In genomic region chr2:223956267-223956666, GRCh38 we compare ENCODE assay signal across 8 cellular contexts. TPM values are rescaled to one million over a fixed set of nuclear protein-coding genes. Genes with fewer than 3 reads are reported as not detected.
DNase-seq lines count a peak whose midpoint lies in the region; ATAC-seq, FAIRE-seq and TF ChIP-seq lines count a peak whose summit lies in the region.

No MANE protein-coding gene starts in this region.

- H3K9me3 Mint-ChIP-seq in neural progenitor cell, result no peaks in the 10 kb centered on the region

- no peak overlapping the region for H2AFZ ChIP-seq in neural progenitor cell (replicated peaks)

- H3K9ac ChIP-seq in adipocyte (ENCODE audit: low read length) (peak overlapping the region; percentile 97), neural progenitor cell (no peak overlapping the region)

- peak overlapping the region; percentile 86; the same call in 1 of the 2 replicates for H3K4me3 ChIP-seq in DOHH2 (ENCODE audit: low read length)
- peak overlapping the region; percentile 93 for H3K4me3 ChIP-seq in adipocyte (ENCODE audit: low read length)
- H3K4me3 ChIP-seq in neural progenitor cell, result no peak overlapping the region

- H3K79me2 ChIP-seq in DOHH2 (ENCODE audit: control insufficient read depth, low read length), result peaks cover 40% of the 10 kb centered on the region
- H3K79me2 ChIP-seq in neural progenitor cell (ENCODE audit: low read depth), result peaks cover 40% of the 10 kb centered on the region

- H3F3A ChIP-seq in DOHH2 (ENCODE audit: control insufficient read depth, insufficient read depth) (no peaks in the 10 kb centered on the region), neural progenitor cell (ENCODE audit: low read depth) (peaks cover 46% of the 10 kb centered on the region)

- peak overlapping the region; percentile 85 for H3K4me2 ChIP-seq in DOHH2 (ENCODE audit: low read length)
- peak overlapping the region; percentile 59 for H3K4me2 ChIP-seq in neural progenitor cell

- FAIRE-seq in RCC 7860 (lab: Jason Lieb, UNC), result no peak

- peak overlapping the region; percentile 95 for H3K4me3 Mint-ChIP-seq in neural progenitor cell

- in situ Hi-C loops in GM13976 (cut with MboI; ENCODE audit: low sequenced_read_pairs, unreplicated experiment), result no loop called here

- peaks cover 10% of the 10 kb centered on the region for H3K36me3 Mint-ChIP-seq in neural progenitor cell

- DNase-seq in adipocyte (ENCODE audit: low read depth) (no peak), neural progenitor cell (ENCODE audit: low spot score) (no peak), SW480 (ENCODE audit: low spot score) (no peak), GM13976 (ENCODE audit: low spot score) (no peak), RCC 7860 (ENCODE audit: low spot score) (no peak), HT-29 (ENCODE audit: low spot score) (no peak)

- H3K27ac Mint-ChIP-seq in neural progenitor cell, result peak overlapping the region; percentile 2

- H4K20me1 ChIP-seq in DOHH2 (ENCODE audit: control insufficient read depth, insufficient read depth, low read depth, low read length) (peaks cover 17% of the 10 kb centered on the region; the same call in 1 of the 2 replicates), neural progenitor cell (ENCODE audit: low read depth) (peaks cover 34% of the 10 kb centered on the region)

- H3K36me3 ChIP-seq in DOHH2 (ENCODE audit: control insufficient read depth, low read length) (peaks cover 29% of the 10 kb centered on the region), adipocyte (ENCODE audit: control insufficient read depth, insufficient read depth, low read length, severe bottlenecking) (peaks cover 11% of the 10 kb centered on the region), neural progenitor cell (no peaks in the 10 kb centered on the region)

- H3K9me3 ChIP-seq in DOHH2 (ENCODE audit: control insufficient read depth, insufficient read depth, low read length) (no peaks in the 10 kb centered on the region), adipocyte (ENCODE audit: control insufficient read depth, low read length) (no peaks in the 10 kb centered on the region), neural progenitor cell (ENCODE audit: low read depth) (no peaks in the 10 kb centered on the region)

- ATAC-seq in HG02798 (IDR thresholded peaks at IDR 0.05; ENCODE audit: poor library complexity, unreplicated experiment), result peak; percentile 33

- H3K27me3 ChIP-seq in DOHH2 (ENCODE audit: control insufficient read depth, low read length) (no peaks in the 10 kb centered on the region), adipocyte (replicated peaks; ENCODE audit: control insufficient read depth, insufficient read depth, low read length) (no peaks in the 10 kb centered on the region), neural progenitor cell (no peaks in the 10 kb centered on the region)

- H3K9me2 ChIP-seq in DOHH2 (replicated peaks; ENCODE audit: control insufficient read depth, low read length), result no peaks in the 10 kb centered on the region

- H3K27ac ChIP-seq in DOHH2 (ENCODE audit: low read depth, low read length), result no peak overlapping the region
- H3K27ac ChIP-seq in neural progenitor cell, result no peak overlapping the region

- H3K4me1 ChIP-seq in DOHH2 (ENCODE audit: control insufficient read depth, low read length) (peaks cover 58% of the 10 kb centered on the region), adipocyte (ENCODE audit: control insufficient read depth, insufficient read depth, low read length) (peaks cover 54% of the 10 kb centered on the region), neural progenitor cell (peaks cover 75% of the 10 kb centered on the region)

- peaks cover 6% of the 10 kb centered on the region for H3K27me3 Mint-ChIP-seq in neural progenitor cell (ENCODE audit: insufficient read depth, low read depth)

- TF ChIP-seq CTCF in DOHH2 (IDR thresholded peaks at IDR 0.05; ENCODE audit: low read depth, low read length, poor library complexity, severe bottlenecking) (no peak), neural progenitor cell (IDR thresholded peaks at IDR 0.05) (no peak), GM13976 (IDR thresholded peaks at IDR 0.05; ENCODE audit: borderline replicate concordance, control extremely low read depth, extremely low read depth, insufficient read depth, missing control alignments) (no peak)

- peaks cover 56% of the 10 kb centered on the region for H3K4me1 Mint-ChIP-seq in neural progenitor cell

RNA-seq across cellular contexts. Expression of gene MRPL44, which starts 1.0 kb away (rescaled TPM):
- total RNA-seq in neural progenitor cell (ENCODE audit: low replicate concordance), result 56.6 and 70.8 TPM in 2 replicates
- 23.1 and 24.4 TPM in 2 replicates for total RNA-seq in HT-29 (2014; rRNA removed; shearing (Covaris generic))

RNA-seq across cellular contexts. Expression of gene WDFY1, which starts 11.1 kb away (rescaled TPM):
- total RNA-seq in neural progenitor cell (ENCODE audit: low replicate concordance), result 119 and 177 TPM in 2 replicates
- total RNA-seq in HT-29 (2014; rRNA removed; shearing (Covaris generic)), result 56.0 and 77.7 TPM in 2 replicates
